In the genomic region with DNA sequence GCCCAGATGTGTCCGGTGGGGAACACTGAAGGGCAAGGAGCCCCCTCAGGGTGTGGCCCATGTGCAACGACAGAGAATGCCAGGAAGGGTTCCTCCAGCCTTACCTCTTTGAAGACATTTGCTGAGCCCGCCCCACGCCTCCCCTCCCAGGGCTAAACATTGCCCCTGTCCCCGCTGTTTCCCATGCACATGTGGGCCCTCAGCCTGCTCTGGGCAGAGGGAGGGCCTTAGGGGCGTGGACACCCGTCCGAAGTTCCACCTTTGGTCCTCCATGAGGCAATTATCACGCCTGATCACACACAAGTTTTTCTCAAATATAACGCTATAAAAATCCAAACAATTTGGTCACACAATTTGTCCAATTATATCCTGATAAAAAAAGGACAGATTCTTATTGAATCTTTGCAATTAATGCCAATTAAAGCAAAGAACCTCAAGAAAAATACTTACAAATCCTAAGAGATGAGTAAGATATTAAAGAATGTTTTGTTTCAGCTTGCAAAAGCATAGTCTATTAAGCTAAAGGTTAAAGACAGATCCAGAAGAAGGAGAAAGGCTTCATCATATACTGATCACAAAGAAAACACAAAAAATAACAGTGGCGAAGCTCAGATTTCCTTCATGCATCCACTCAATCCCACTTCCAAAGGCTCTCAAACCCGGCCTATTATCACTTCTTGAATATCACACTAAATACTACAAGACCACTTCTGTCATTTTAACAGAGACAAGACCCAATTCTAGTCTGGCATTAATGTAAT, we compare ENCODE assay signal across 1 cellular context.
TF ChIP-seq lines count a peak whose summit lies in the region.

No MANE protein-coding gene starts in this region.

TF ChIP-seq in SK-N-SH treated with all-trans-retinoic acid at 6 μM for 48 hours, 23 proteins besides CTCF, POLR2A, EP300 and RAD21 (continued from another document):
- TF ChIP-seq TSHZ2 (CRISPR knock-in tag; IDR thresholded peaks at IDR 0.05) (no peak), ISL1 (CRISPR knock-in tag; IDR thresholded peaks at IDR 0.05) (no peak)
